In the genomic region with DNA sequence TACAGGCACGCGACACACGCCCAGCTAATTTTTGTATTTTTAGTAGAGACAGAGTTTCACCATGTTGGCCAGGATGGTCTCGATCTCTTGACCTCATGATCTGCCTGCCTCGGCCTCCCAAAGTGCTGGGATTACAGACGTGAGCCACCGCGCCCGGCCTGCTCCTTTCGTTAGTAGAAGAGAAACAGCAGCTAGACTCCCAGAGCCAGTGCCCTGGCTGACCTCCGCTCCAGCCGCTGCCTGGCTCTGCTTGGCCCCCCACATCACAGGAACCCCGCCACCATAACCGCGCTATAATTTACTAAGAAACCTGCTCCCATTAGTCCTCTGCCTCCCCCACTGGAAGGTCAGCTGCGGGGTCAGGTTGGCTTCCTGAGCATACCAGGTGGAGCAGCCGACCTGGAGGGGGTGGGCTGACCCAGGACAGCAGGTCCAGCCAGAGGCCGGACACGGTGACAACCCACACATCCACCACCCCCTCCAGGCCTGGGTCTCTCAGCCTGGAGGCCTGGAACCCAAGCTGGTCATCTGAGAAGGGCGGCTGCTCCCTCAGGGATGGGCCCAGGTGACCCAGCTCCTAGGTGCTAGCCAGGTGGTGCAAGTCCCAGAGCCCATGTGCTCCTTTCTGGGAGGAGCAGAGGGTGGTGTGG, we compare ENCODE assay signal across 1 cellular context.
TF ChIP-seq lines count a peak whose summit lies in the region.

No MANE protein-coding gene starts in this region.

TF ChIP-seq in HepG2, 621 proteins besides CTCF, POLR2A, EP300 and RAD21:
- TF ChIP-seq SAP130 (CRISPR knock-in tag; IDR thresholded peaks at IDR 0.05; ENCODE audit: low read depth) (no peak), RBFOX2 (IDR thresholded peaks at IDR 0.05; ENCODE audit: low read depth, low read length) (0 out of 2 replicates have a peak, but pooled peaks have one; percentile 1), ARNT (IDR thresholded peaks at IDR 0.05) (no peak), ZNF343 (CRISPR knock-in tag; IDR thresholded peaks at IDR 0.05) (no peak), ZC3H13 (CRISPR knock-in tag; IDR thresholded peaks at IDR 0.05) (0 out of 2 replicates have a peak, but pooled peaks have one; percentile 27), MATR3 (CRISPR knock-in tag; IDR thresholded peaks at IDR 0.05) (no peak), CEBPG (CRISPR knock-in tag; IDR thresholded peaks at IDR 0.05) (no peak), POLR2AphosphoS5 (IDR thresholded peaks at IDR 0.05; ENCODE audit: low read depth, low read length) (no peak), SMAD1 (CRISPR knock-in tag; IDR thresholded peaks at IDR 0.05; ENCODE audit: borderline replicate concordance, low read depth) (no peak), ZNF709 (CRISPR knock-in tag; IDR thresholded peaks at IDR 0.05) (no peak), AGO2 (optimal IDR thresholded peaks at IDR 0.05; ENCODE audit: low read depth, low read length) (peak; percentile 52), HMG20B (CRISPR knock-in tag; conservative IDR thresholded peaks at IDR 0.05) (no peak), HDAC6 (IDR thresholded peaks at IDR 0.05; ENCODE audit: low read depth, low read length) (no peak), ZNF839 (CRISPR knock-in tag; IDR thresholded peaks at IDR 0.05; ENCODE audit: borderline replicate concordance) (no peak), ZNF761 (CRISPR knock-in tag; conservative IDR thresholded peaks at IDR 0.05) (0 out of 2 replicates have a peak, but pooled peaks have one; percentile 16), MEIS1 (CRISPR knock-in tag; IDR thresholded peaks at IDR 0.05; ENCODE audit: borderline replicate concordance) (no peak), RBM22 (optimal IDR thresholded peaks at IDR 0.05; ENCODE audit: low read length) (peak; percentile 20), NFE2L2 (IDR thresholded peaks at IDR 0.05; ENCODE audit: low read length) (no peak), ZNF543 (CRISPR knock-in tag; IDR thresholded peaks at IDR 0.05) (0 out of 2 replicates have a peak, but pooled peaks have one; percentile 31), CREB1 (IDR thresholded peaks at IDR 0.05) (no peak), CREB1 (CRISPR knock-in tag; IDR thresholded peaks at IDR 0.05) (no peak), GABPB1 (CRISPR knock-in tag; IDR thresholded peaks at IDR 0.05) (no peak), NR2F2 (IDR thresholded peaks at IDR 0.05; ENCODE audit: borderline replicate concordance, low read depth) (no peak), ZNF674 (CRISPR knock-in tag; IDR thresholded peaks at IDR 0.05; ENCODE audit: low read depth) (no peak), NR3C1 (CRISPR knock-in tag; IDR thresholded peaks at IDR 0.05) (no peak), TBX3 (IDR thresholded peaks at IDR 0.05; ENCODE audit: borderline replicate concordance) (no peak), POLR2G (IDR thresholded peaks at IDR 0.05; ENCODE audit: low read depth, low read length) (peak; percentile 5; the same call in 1 of the 2 replicates), EED (CRISPR knock-in tag; IDR thresholded peaks at IDR 0.05) (no peak)
- TF ChIP-seq, protein P1, sequence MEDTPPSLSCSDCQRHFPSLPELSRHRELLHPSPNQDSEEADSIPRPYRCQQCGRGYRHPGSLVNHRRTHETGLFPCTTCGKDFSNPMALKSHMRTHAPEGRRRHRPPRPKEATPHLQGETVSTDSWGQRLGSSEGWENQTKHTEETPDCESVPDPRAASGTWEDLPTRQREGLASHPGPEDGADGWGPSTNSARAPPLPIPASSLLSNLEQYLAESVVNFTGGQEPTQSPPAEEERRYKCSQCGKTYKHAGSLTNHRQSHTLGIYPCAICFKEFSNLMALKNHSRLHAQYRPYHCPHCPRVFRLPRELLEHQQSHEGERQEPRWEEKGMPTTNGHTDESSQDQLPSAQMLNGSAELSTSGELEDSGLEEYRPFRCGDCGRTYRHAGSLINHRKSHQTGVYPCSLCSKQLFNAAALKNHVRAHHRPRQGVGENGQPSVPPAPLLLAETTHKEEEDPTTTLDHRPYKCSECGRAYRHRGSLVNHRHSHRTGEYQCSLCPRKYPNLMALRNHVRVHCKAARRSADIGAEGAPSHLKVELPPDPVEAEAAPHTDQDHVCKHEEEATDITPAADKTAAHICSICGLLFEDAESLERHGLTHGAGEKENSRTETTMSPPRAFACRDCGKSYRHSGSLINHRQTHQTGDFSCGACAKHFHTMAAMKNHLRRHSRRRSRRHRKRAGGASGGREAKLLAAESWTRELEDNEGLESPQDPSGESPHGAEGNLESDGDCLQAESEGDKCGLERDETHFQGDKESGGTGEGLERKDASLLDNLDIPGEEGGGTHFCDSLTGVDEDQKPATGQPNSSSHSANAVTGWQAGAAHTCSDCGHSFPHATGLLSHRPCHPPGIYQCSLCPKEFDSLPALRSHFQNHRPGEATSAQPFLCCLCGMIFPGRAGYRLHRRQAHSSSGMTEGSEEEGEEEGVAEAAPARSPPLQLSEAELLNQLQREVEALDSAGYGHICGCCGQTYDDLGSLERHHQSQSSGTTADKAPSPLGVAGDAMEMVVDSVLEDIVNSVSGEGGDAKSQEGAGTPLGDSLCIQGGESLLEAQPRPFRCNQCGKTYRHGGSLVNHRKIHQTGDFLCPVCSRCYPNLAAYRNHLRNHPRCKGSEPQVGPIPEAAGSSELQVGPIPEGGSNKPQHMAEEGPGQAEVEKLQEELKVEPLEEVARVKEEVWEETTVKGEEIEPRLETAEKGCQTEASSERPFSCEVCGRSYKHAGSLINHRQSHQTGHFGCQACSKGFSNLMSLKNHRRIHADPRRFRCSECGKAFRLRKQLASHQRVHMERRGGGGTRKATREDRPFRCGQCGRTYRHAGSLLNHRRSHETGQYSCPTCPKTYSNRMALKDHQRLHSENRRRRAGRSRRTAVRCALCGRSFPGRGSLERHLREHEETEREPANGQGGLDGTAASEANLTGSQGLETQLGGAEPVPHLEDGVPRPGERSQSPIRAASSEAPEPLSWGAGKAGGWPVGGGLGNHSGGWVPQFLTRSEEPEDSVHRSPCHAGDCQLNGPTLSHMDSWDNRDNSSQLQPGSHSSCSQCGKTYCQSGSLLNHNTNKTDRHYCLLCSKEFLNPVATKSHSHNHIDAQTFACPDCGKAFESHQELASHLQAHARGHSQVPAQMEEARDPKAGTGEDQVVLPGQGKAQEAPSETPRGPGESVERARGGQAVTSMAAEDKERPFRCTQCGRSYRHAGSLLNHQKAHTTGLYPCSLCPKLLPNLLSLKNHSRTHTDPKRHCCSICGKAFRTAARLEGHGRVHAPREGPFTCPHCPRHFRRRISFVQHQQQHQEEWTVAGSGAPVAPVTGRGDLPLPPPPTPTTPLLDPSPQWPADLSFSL (CRISPR knock-in tag; IDR thresholded peaks at IDR 0.05) = no peak
- TF ChIP-seq, protein P2, sequence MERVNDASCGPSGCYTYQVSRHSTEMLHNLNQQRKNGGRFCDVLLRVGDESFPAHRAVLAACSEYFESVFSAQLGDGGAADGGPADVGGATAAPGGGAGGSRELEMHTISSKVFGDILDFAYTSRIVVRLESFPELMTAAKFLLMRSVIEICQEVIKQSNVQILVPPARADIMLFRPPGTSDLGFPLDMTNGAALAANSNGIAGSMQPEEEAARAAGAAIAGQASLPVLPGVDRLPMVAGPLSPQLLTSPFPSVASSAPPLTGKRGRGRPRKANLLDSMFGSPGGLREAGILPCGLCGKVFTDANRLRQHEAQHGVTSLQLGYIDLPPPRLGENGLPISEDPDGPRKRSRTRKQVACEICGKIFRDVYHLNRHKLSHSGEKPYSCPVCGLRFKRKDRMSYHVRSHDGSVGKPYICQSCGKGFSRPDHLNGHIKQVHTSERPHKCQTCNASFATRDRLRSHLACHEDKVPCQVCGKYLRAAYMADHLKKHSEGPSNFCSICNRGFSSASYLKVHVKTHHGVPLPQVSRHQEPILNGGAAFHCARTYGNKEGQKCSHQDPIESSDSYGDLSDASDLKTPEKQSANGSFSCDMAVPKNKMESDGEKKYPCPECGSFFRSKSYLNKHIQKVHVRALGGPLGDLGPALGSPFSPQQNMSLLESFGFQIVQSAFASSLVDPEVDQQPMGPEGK (CRISPR knock-in tag; IDR thresholded peaks at IDR 0.05) = no peak
- TF ChIP-seq, protein P3, sequence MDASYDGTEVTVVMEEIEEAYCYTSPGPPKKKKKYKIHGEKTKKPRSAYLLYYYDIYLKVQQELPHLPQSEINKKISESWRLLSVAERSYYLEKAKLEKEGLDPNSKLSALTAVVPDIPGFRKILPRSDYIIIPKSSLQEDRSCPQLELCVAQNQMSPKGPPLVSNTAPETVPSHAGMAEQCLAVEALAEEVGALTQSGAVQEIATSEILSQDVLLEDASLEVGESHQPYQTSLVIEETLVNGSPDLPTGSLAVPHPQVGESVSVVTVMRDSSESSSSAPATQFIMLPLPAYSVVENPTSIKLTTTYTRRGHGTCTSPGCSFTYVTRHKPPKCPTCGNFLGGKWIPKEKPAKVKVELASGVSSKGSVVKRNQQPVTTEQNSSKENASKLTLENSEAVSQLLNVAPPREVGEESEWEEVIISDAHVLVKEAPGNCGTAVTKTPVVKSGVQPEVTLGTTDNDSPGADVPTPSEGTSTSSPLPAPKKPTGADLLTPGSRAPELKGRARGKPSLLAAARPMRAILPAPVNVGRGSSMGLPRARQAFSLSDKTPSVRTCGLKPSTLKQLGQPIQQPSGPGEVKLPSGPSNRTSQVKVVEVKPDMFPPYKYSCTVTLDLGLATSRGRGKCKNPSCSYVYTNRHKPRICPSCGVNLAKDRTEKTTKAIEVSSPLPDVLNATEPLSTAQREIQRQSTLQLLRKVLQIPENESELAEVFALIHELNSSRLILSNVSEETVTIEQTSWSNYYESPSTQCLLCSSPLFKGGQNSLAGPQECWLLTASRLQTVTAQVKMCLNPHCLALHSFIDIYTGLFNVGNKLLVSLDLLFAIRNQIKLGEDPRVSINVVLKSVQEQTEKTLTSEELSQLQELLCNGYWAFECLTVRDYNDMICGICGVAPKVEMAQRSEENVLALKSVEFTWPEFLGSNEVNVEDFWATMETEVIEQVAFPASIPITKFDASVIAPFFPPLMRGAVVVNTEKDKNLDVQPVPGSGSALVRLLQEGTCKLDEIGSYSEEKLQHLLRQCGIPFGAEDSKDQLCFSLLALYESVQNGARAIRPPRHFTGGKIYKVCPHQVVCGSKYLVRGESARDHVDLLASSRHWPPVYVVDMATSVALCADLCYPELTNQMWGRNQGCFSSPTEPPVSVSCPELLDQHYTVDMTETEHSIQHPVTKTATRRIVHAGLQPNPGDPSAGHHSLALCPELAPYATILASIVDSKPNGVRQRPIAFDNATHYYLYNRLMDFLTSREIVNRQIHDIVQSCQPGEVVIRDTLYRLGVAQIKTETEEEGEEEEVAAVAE (CRISPR knock-in tag; IDR thresholded peaks at IDR 0.05; ENCODE audit: borderline replicate concordance) = no peak
- TF ChIP-seq, protein P4, sequence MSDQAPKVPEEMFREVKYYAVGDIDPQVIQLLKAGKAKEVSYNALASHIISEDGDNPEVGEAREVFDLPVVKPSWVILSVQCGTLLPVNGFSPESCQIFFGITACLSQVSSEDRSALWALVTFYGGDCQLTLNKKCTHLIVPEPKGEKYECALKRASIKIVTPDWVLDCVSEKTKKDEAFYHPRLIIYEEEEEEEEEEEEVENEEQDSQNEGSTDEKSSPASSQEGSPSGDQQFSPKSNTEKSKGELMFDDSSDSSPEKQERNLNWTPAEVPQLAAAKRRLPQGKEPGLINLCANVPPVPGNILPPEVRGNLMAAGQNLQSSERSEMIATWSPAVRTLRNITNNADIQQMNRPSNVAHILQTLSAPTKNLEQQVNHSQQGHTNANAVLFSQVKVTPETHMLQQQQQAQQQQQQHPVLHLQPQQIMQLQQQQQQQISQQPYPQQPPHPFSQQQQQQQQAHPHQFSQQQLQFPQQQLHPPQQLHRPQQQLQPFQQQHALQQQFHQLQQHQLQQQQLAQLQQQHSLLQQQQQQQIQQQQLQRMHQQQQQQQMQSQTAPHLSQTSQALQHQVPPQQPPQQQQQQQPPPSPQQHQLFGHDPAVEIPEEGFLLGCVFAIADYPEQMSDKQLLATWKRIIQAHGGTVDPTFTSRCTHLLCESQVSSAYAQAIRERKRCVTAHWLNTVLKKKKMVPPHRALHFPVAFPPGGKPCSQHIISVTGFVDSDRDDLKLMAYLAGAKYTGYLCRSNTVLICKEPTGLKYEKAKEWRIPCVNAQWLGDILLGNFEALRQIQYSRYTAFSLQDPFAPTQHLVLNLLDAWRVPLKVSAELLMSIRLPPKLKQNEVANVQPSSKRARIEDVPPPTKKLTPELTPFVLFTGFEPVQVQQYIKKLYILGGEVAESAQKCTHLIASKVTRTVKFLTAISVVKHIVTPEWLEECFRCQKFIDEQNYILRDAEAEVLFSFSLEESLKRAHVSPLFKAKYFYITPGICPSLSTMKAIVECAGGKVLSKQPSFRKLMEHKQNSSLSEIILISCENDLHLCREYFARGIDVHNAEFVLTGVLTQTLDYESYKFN (CRISPR knock-in tag; conservative IDR thresholded peaks at IDR 0.05) = no peak
- TF ChIP-seq, protein P5, sequence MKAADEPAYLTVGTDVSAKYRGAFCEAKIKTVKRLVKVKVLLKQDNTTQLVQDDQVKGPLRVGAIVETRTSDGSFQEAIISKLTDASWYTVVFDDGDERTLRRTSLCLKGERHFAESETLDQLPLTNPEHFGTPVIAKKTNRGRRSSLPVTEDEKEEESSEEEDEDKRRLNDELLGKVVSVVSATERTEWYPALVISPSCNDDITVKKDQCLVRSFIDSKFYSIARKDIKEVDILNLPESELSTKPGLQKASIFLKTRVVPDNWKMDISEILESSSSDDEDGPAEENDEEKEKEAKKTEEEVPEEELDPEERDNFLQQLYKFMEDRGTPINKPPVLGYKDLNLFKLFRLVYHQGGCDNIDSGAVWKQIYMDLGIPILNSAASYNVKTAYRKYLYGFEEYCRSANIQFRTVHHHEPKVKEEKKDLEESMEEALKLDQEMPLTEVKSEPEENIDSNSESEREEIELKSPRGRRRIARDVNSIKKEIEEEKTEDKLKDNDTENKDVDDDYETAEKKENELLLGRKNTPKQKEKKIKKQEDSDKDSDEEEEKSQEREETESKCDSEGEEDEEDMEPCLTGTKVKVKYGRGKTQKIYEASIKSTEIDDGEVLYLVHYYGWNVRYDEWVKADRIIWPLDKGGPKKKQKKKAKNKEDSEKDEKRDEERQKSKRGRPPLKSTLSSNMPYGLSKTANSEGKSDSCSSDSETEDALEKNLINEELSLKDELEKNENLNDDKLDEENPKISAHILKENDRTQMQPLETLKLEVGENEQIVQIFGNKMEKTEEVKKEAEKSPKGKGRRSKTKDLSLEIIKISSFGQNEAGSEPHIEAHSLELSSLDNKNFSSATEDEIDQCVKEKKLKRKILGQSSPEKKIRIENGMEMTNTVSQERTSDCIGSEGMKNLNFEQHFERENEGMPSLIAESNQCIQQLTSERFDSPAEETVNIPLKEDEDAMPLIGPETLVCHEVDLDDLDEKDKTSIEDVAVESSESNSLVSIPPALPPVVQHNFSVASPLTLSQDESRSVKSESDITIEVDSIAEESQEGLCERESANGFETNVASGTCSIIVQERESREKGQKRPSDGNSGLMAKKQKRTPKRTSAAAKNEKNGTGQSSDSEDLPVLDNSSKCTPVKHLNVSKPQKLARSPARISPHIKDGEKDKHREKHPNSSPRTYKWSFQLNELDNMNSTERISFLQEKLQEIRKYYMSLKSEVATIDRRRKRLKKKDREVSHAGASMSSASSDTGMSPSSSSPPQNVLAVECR (CRISPR knock-in tag; IDR thresholded peaks at IDR 0.05; ENCODE audit: borderline replicate concordance) = 0 out of 2 replicates have a peak, but pooled peaks have one; percentile 21
TF ChIP-seq in HepG2: peak in this region for 8.
